9 cellular contexts compared by ENCODE assay signal in the genomic region with DNA sequence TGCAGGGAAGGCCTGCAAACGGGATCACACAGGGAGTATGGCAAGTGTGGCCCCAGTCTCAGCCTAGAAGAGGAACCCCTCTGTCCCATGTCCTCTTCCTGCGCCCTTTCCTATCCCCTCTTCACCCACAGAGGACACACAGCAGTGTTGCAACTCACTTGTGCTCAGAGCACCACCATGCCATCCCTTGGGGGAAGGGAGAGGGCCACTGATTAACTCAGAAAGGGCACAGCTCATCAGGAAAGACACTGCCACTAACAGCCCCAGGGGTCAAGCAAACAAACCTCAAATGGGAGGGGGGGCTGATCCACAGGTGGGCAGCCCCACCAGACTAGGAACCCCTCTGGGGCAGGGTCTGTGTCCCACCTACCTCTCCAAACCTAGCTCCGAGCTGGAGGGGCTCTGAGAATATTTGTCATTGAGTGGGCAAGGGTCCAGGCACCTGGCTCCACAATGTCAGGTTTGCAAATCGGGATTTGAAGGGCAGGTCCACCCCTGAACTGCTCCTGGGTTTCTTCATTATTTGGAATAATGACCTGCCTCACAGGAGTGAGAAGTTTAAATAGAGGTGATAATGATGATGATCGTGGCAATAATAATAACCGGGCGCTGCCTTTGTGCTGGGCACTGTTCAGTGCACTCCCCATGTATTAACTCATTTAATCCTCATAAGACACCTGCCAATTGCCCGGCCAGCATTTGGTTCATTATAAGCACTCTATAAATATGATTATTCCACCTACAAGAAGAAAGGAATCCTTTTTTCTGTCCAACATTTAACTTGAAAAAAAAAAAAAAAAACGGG. TPM values are rescaled to one million over a fixed set of nuclear protein-coding genes. Genes with fewer than 3 reads are reported as not detected.
DNase-seq lines count a peak whose midpoint lies in the region; ATAC-seq and TF ChIP-seq lines count a peak whose summit lies in the region.
"Had no signal": no experiment of that assay in that cellular context is flagged by ENCODE, and none has a peak within 500 bp of the region (broad histone marks: within the 10 kb centered on the region; RNA-seq: fewer than 3 reads in every experiment).

No MANE protein-coding gene starts in this region.

- no peaks in the 10 kb centered on the region for H3K27me3 Mint-ChIP-seq in activated B cell treated with CpG ODN at 0.5 μM for 24 hours

- no peak overlapping the region for H3K27ac ChIP-seq in HEK293 (ENCODE audit: extremely low read depth, low read depth, low read length)
- H3K27ac ChIP-seq in right cardiac atrium (ENCODE audit: low read length) = no peak overlapping the region
- no peak overlapping the region for H3K27ac ChIP-seq in caudate nucleus (ENCODE audit: low read depth, low read length)

- peaks cover 18% of the 10 kb centered on the region for H3K4me1 Mint-ChIP-seq in activated B cell treated with CpG ODN at 0.5 μM for 24 hours
- peaks cover 22% of the 10 kb centered on the region for H3K4me1 Mint-ChIP-seq in stimulated activated effector memory CD8-positive, alpha-beta T cell treated with anti-CD3 and anti-CD28 coated beads, Interleukin-12 subunit alpha, Interleukin-12 subunit beta, amount 100 ng/mL, for 72 hours

- TF ChIP-seq CTCF in HEK293 (tag by site-specific recombination; IDR thresholded peaks at IDR 0.05) = no peak
- no peak for TF ChIP-seq CTCF in activated B cell treated with CpG ODN at 0.5 μM for 24 hours (IDR thresholded peaks at IDR 0.05)
- no peak for TF ChIP-seq CTCF in GM10248 (IDR thresholded peaks at IDR 0.05; ENCODE audit: control extremely low read depth, extremely low read depth, low read depth, missing control alignments)

- H3K9me3 ChIP-seq in HEK293 (ENCODE audit: control insufficient read depth, insufficient read depth, low read depth, low read length) = no peaks in the 10 kb centered on the region
- H3K9me3 ChIP-seq in right cardiac atrium (ENCODE audit: control insufficient read depth, low read length) = no peaks in the 10 kb centered on the region

- DNase-seq in activated B cell treated with CpG ODN at 0.5 μM for 24 hours (no peak), right cardiac atrium (peak in 1 of 3 donors; percentile 7), GM10248 (ENCODE audit: extremely low spot score) (no peak), caudate nucleus (lab: John Stamatoyannopoulos, UW) (no peak)
- no peak for DNase-seq in stimulated activated effector memory CD8-positive, alpha-beta T cell treated with anti-CD3 and anti-CD28 coated beads, Interleukin-12 subunit alpha, Interleukin-12 subunit beta, amount 100 ng/mL, for 72 hours (ENCODE audit: low spot score in 2 of 2)
- DNase-seq: occipital lobe, T-helper 9 cell had no signal

- H3K4me3 ChIP-seq in HEK293 (ENCODE audit: low read depth, low read length) (peak overlapping the region; percentile 58), right cardiac atrium (ENCODE audit: low read length) (peak overlapping the region; percentile 63)

- WGBS in right cardiac atrium = 49% methylated on average over 9 of the region's 9 CpGs

- CTCF ChIA-PET in HEK293 (lab: Yijun Ruan, JAX) (interaction anchor here (0.7 to 4.5 kb wide), 4 partner anchors 11 to 108 kb away, joined by 3 to 29 read pairs (median 3); no protein-coding TSS in a partner anchor), activated B cell treated with CpG ODN at 0.5 μM for 24 hours (lab: Charles Lee) (interaction anchor here (1.7 to 4.2 kb wide), 3 partner anchors 10 to 17 kb away, joined by 3 to 20 read pairs (median 13); no protein-coding TSS in a partner anchor), GM10248 (lab: Yijun Ruan, JAX) (interaction anchor here (3.3 to 5.6 kb wide), 2 partner anchors 12 to 17 kb away, joined by 18 to 47 read pairs; no protein-coding TSS in a partner anchor)

- H3K4me3 Mint-ChIP-seq in activated B cell treated with CpG ODN at 0.5 μM for 24 hours = peak overlapping the region; percentile 95
- H3K4me3 Mint-ChIP-seq in stimulated activated effector memory CD8-positive, alpha-beta T cell treated with anti-CD3 and anti-CD28 coated beads, Interleukin-12 subunit alpha, Interleukin-12 subunit beta, amount 100 ng/mL, for 72 hours = peak overlapping the region; percentile 96

- H3K4me1 ChIP-seq in HEK293 (ENCODE audit: control insufficient read depth, insufficient read depth, low read length) = 0 out of 2 replicates have a peak, but pooled peaks cover 3% of the 10 kb centered on the region
- H3K4me1 ChIP-seq in right cardiac atrium (ENCODE audit: control insufficient read depth, insufficient read depth, low read length) = peaks cover 4% of the 10 kb centered on the region

- peak overlapping the region; percentile 89 for H3K27ac Mint-ChIP-seq in activated B cell treated with CpG ODN at 0.5 μM for 24 hours
- H3K27ac Mint-ChIP-seq in stimulated activated effector memory CD8-positive, alpha-beta T cell treated with anti-CD3 and anti-CD28 coated beads, Interleukin-12 subunit alpha, Interleukin-12 subunit beta, amount 100 ng/mL, for 72 hours = peak overlapping the region; percentile 98

- ATAC-seq in activated B cell treated with CpG ODN at 0.5 μM for 24 hours (ENCODE audit: low read depth) = no peak
- ATAC-seq in right cardiac atrium = no peak
- ATAC-seq in stimulated activated effector memory CD8-positive, alpha-beta T cell treated with anti-CD3 and anti-CD28 coated beads, Interleukin-12 subunit alpha, Interleukin-12 subunit beta, amount 100 ng/mL, for 72 hours = no peak
- no peak for ATAC-seq in HG02870 (IDR thresholded peaks at IDR 0.05; ENCODE audit: unreplicated experiment)

- H3K36me3 Mint-ChIP-seq in activated B cell treated with CpG ODN at 0.5 μM for 24 hours (ENCODE audit: low read depth) = peaks cover 4% of the 10 kb centered on the region
- peaks cover 41% of the 10 kb centered on the region for H3K36me3 Mint-ChIP-seq in stimulated activated effector memory CD8-positive, alpha-beta T cell treated with anti-CD3 and anti-CD28 coated beads, Interleukin-12 subunit alpha, Interleukin-12 subunit beta, amount 100 ng/mL, for 72 hours

- no peaks in the 10 kb centered on the region for H3K9me3 Mint-ChIP-seq in activated B cell treated with CpG ODN at 0.5 μM for 24 hours
- no peaks in the 10 kb centered on the region for H3K9me3 Mint-ChIP-seq in stimulated activated effector memory CD8-positive, alpha-beta T cell treated with anti-CD3 and anti-CD28 coated beads, Interleukin-12 subunit alpha, Interleukin-12 subunit beta, amount 100 ng/mL, for 72 hours

- intact Hi-C loops in activated B cell treated with CpG ODN at 0.5 μM for 24 hours (cut with micrococcal nuclease) = loop anchor here (10.0 kb wide), 1 partner anchor 413 kb away; a partner anchor contains a TSS
- intact Hi-C loops in right cardiac atrium (cut with DNase I) = no loop called here

- no peaks in the 10 kb centered on the region for H3K27me3 ChIP-seq in right cardiac atrium (ENCODE audit: control insufficient read depth, insufficient read depth)

- H3K36me3 ChIP-seq in HEK293 (ENCODE audit: control insufficient read depth in 2 of 2, insufficient read depth in 1 of 2, low read length in 2 of 2) = peaks cover 0 to 4% of the 10 kb centered on the region in 2 experiments; a peak in 1 of 3 replicates

- POLR2A ChIA-PET in HEK293 (lab: Yijun Ruan, JAX) = interaction anchor here (1.5 kb wide), 1 partner anchor 36 kb away, joined by 4 read pairs; no protein-coding TSS in a partner anchor
- POLR2A ChIA-PET in activated B cell treated with CpG ODN at 0.5 μM for 24 hours (lab: Charles Lee) = interaction anchor here (1.6 to 2.0 kb wide), 2 partner anchors 25 to 55 kb away, joined by 13 to 16 read pairs; a partner anchor contains a TSS
- POLR2A ChIA-PET in GM10248 (lab: Yijun Ruan, JAX) = no interaction called here

TF ChIP-seq in HEK293, 187 proteins besides CTCF, POLR2A, EP300 and RAD21:
- TF ChIP-seq SCRT2 (tag by site-specific recombination; IDR thresholded peaks at IDR 0.05) (peak; percentile 78), SCRT1 (tag by site-specific recombination; IDR thresholded peaks at IDR 0.05; ENCODE audit: borderline replicate concordance) (peak; percentile 72; the same call in 1 of the 2 replicates), ZIC2 (tag by site-specific recombination; IDR thresholded peaks at IDR 0.05) (peak; percentile 26; the same call in 1 of the 2 replicates), ZNF664 (tag by site-specific recombination; IDR thresholded peaks at IDR 0.05) (peak; percentile 78), HOXD13 (CRISPR knock-in tag; IDR thresholded peaks at IDR 0.05; ENCODE audit: borderline replicate concordance) (no peak)

RNA-seq across cellular contexts. Expression of a gene that starts 1.0 kb away (rescaled TPM):
- total RNA-seq in activated B cell treated with CpG ODN at 0.5 μM for 24 hours (6.5 and 7.1 TPM in 2 replicates), right cardiac atrium (10 to 100 TPM; 22.2 to 35.5 (median 27.1) TPM)
- 23.6 TPM for polyA plus RNA-seq in right cardiac atrium

RNA-seq across cellular contexts. Expression of a gene that starts 41.9 kb away (rescaled TPM):
- total RNA-seq in activated B cell treated with CpG ODN at 0.5 μM for 24 hours (not detected in 2 replicates), right cardiac atrium (not detected)
- polyA plus RNA-seq in right cardiac atrium = not detected
- total RNA-seq: occipital lobe had no signal

RNA-seq across cellular contexts. Expression of a gene that starts 55.1 kb away (rescaled TPM):
- 13.0 and 13.6 TPM in 2 replicates for total RNA-seq in activated B cell treated with CpG ODN at 0.5 μM for 24 hours
- total RNA-seq in right cardiac atrium = 10 to 100 TPM in 1 of 4 donors, 1 to 10 TPM in 3; 6.7 to 12.7 (median 8.1) TPM
- polyA plus RNA-seq in right cardiac atrium = 5.0 TPM
